8 cellular contexts compared by ENCODE assay signal in the genomic region with DNA sequence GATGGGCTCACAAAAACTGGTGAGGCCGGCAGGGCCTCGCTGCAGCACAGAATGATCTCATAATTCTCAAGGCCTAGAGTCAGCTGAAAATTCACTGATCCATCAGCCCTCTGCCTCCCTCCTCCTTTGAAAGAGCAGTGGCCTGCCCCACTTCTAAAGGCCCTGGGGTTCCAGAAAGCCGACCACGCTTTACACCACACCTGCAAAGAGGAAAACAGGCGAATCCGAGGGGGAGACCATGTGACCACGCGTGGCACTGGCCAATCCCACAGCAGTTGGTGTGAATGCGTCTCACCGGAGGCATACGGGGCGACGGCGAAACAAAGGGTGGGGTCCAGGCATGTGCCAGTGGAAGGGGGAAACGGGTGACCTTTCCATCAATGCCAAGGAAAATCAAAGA.
A peak's percentile ranks its signal among the peaks of the same experiment; 100 is the strongest.
DNase-seq lines count a peak whose midpoint lies in the region; ATAC-seq, FAIRE-seq and TF ChIP-seq lines count a peak whose summit lies in the region.
"Not testable (repeated sequence)": the region's sequence is repeated elsewhere in the genome, so short reads cannot be mapped to it uniquely, and the experiment has no call there.

No MANE protein-coding gene starts in this region.

- H3K27me3 Mint-ChIP-seq in activated T-cell treated with anti-CD3 and anti-CD28 coated beads, Interleukin-2, amount 50 U/mL, for 4 hours (ENCODE audit: low read depth); naive thymus-derived CD8-positive, alpha-beta T cell: not testable (repeated sequence)

- intact Hi-C loops in A673 (cut with micrococcal nuclease; ENCODE audit: unreplicated experiment); PC-3 (cut with micrococcal nuclease): not testable (repeated sequence)

- not testable (repeated sequence) for H4K20me1 ChIP-seq in PC-3 (ENCODE audit: low read length)

- H3K36me3 ChIP-seq in A673 (ENCODE audit: insufficient read depth, low read length, poor library complexity, severe bottlenecking); PC-3 (ENCODE audit: low read depth, low read length); bronchial epithelial cell (ENCODE audit: control insufficient read depth, insufficient read depth, low read length); cardiac muscle cell: not testable (repeated sequence)

- not testable (repeated sequence) for H3K4me1 ChIP-seq in A673 (ENCODE audit: insufficient read depth, low read length, poor library complexity, severe bottlenecking); PC-3 (ENCODE audit: insufficient read depth, low read length); cardiac muscle cell (ENCODE audit: low read depth)

- not testable (repeated sequence) for H3K4me1 Mint-ChIP-seq in activated T-cell treated with anti-CD3 and anti-CD28 coated beads, Interleukin-2, amount 50 U/mL, for 4 hours (ENCODE audit: low read depth); naive thymus-derived CD8-positive, alpha-beta T cell

- peak overlapping the region; percentile 33; the same call in 1 of the 2 replicates for H3K9ac ChIP-seq in PC-3 (ENCODE audit: low read length)

- H3F3A ChIP-seq in PC-3 (ENCODE audit: low read length, unreplicated experiment), result not testable (repeated sequence)

- not testable (repeated sequence) for H3K9me3 Mint-ChIP-seq in activated T-cell treated with anti-CD3 and anti-CD28 coated beads, Interleukin-2, amount 50 U/mL, for 4 hours; naive thymus-derived CD8-positive, alpha-beta T cell

- H3K4me3 ChIP-seq in A673 (ENCODE audit: low read depth, low read length, poor library complexity, severe bottlenecking), result not testable (repeated sequence)
- H3K4me3 ChIP-seq in PC-3 (ENCODE audit: low read length) (peak overlapping the region; percentile 56), bronchial epithelial cell (ENCODE audit: low read depth, low read length) (peak overlapping the region; percentile 36), cardiac muscle cell (peak overlapping the region; percentile 32)

- not testable (repeated sequence) for H3K9me3 ChIP-seq in A673 (ENCODE audit: low read depth, low read length, poor library complexity, severe bottlenecking); PC-3 (ENCODE audit: low read length); cardiac muscle cell (ENCODE audit: low read depth)

- POLR2A ChIA-PET in A673 (lab: Charles Lee; ENCODE audit: low non-redundant PET); PC-3 (lab: Charles Lee; ENCODE audit: unreplicated experiment); naive thymus-derived CD8-positive, alpha-beta T cell (lab: Charles Lee): not testable (repeated sequence)

- not testable (repeated sequence) for TF ChIP-seq CTCF in A673 (conservative IDR thresholded peaks at IDR 0.05; ENCODE audit: low read depth, low read length); PC-3 (conservative IDR thresholded peaks at IDR 0.05; ENCODE audit: low read depth, low read length); bronchial epithelial cell (IDR thresholded peaks at IDR 0.05; ENCODE audit: insufficient read depth, low read length, severe bottlenecking); cardiac muscle cell (IDR thresholded peaks at IDR 0.05; ENCODE audit: low read depth, low read length)

- DNase-seq in A673 (ENCODE audit: low spot score); PC-3; activated T-cell treated with anti-CD3 and anti-CD28 coated beads, Interleukin-2, amount 50 U/mL, for 4 hours; bronchial epithelial cell (ENCODE audit: low read depth); cardiac muscle cell (ENCODE audit: low read depth in 1 of 2, low spot score in 1 of 2): not testable (repeated sequence)
- DNase-seq in naive thymus-derived CD8-positive, alpha-beta T cell, result peak in 7 of 10 donors; percentile 3 to 53 (median 27)
- DNase-seq in stimulated activated CD4-positive, alpha-beta T cell treated with anti-CD3 and anti-CD28 coated beads, Interleukin-2, amount 100 ng/mL, for 24 hours, result peak; percentile 13 to 23

- not testable (repeated sequence) for H3K27ac ChIP-seq in A673 (ENCODE audit: low read depth, low read length, poor library complexity, severe bottlenecking); PC-3 (ENCODE audit: low read length)
- peak overlapping the region; percentile 74 for H3K27ac ChIP-seq in cardiac muscle cell

- H3K36me3 Mint-ChIP-seq in activated T-cell treated with anti-CD3 and anti-CD28 coated beads, Interleukin-2, amount 50 U/mL, for 4 hours (ENCODE audit: insufficient read depth); naive thymus-derived CD8-positive, alpha-beta T cell: not testable (repeated sequence)

- not testable (repeated sequence) for H3K9me2 ChIP-seq in PC-3 (replicated peaks; ENCODE audit: low read length)

- not testable (repeated sequence) for FAIRE-seq in bronchial epithelial cell (lab: Jason Lieb, UNC)

- H2AFZ ChIP-seq in PC-3 (ENCODE audit: low read length), result not testable (repeated sequence)

- ATAC-seq in GM21423 (IDR thresholded peaks at IDR 0.05; ENCODE audit: unreplicated experiment), result peak; percentile 44
- peak; percentile 50 for ATAC-seq in PC-3
- peak; percentile 15 to 18 for ATAC-seq in activated T-cell treated with anti-CD3 and anti-CD28 coated beads, Interleukin-2, amount 50 U/mL, for 4 hours
- peak in 1 of 2 donors; percentile 19 for ATAC-seq in naive thymus-derived CD8-positive, alpha-beta T cell

- peak overlapping the region; percentile 68; the same call in 1 of the 2 replicates for H3K4me2 ChIP-seq in PC-3 (ENCODE audit: low read length)

- CTCF ChIA-PET in A673 (lab: Charles Lee); PC-3 (lab: Charles Lee): not testable (repeated sequence)

- H3K27me3 ChIP-seq in A673 (replicated peaks; ENCODE audit: insufficient read depth, low read depth, low read length, poor library complexity); PC-3 (ENCODE audit: low read length); bronchial epithelial cell (ENCODE audit: control insufficient read depth, insufficient read depth, low read length); cardiac muscle cell: not testable (repeated sequence)

- H3K27ac Mint-ChIP-seq in naive thymus-derived CD8-positive, alpha-beta T cell, result peak overlapping the region in 4 of 10 donors; percentile 29 to 87 (median 50)

- BruUV-seq in A673 (replicated peaks; lab: Mats Ljungman, UMichigan), result TSS peak; percentile 48
- BruUV-seq in PC-3 (replicated peaks; lab: Mats Ljungman, UMichigan), result TSS peak; percentile 44

- H3K4me3 Mint-ChIP-seq in activated T-cell treated with anti-CD3 and anti-CD28 coated beads, Interleukin-2, amount 50 U/mL, for 4 hours, result peak overlapping the region; percentile 62
- H3K4me3 Mint-ChIP-seq in naive thymus-derived CD8-positive, alpha-beta T cell, result peak overlapping the region; percentile 70 to 95 (median 78)

- H3K79me2 ChIP-seq in PC-3 (ENCODE audit: low read length), result not testable (repeated sequence)
